1 cellular context compared by ENCODE assay signal in the genomic region with DNA sequence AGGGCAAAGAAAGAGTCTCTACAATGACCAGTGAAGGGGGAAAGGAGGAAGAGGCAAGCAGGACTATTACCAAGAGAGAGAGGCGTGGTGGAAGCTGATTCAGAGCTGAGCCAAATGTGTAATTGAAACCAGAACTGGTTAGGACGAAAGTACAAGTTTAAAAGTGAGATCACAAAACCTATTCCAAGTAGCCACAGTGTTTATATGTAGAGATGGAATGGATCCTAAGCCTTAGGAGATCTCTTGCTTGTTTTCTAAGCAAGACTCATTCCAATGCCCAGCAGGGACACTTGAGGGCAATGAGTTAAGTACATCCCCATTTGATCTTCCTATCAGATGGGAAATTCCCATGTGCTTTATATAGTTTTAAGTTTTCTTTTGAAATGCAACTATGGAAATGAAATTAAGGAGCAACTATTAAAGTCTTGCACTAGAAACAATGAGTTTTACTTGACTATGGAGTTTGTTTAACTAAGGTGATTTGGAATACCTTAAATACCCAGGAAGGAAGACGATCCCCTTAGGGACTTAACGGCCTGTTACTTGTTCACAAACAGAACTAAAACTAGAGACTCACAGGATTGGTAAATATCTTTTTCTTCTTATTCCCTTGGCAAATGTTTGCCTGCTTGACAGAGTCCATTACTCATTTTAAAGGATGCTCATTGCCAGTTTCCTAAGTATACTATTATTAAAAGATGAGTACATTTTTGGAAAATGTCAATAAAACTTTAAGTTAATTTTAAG.
TF ChIP-seq lines count a peak whose summit lies in the region.

No MANE protein-coding gene starts in this region.

TF ChIP-seq in HepG2, 621 proteins besides CTCF, POLR2A, EP300 and RAD21 (continued from another document):
- TF ChIP-seq PRPF4 (IDR thresholded peaks at IDR 0.05; ENCODE audit: low read depth, low read length, poor library complexity, severe bottlenecking) (no peak), NCOA1 (CRISPR knock-in tag; IDR thresholded peaks at IDR 0.05) (no peak), ZFY (CRISPR knock-in tag; IDR thresholded peaks at IDR 0.05) (no peak), MBNL3 (CRISPR knock-in tag; conservative IDR thresholded peaks at IDR 0.05) (no peak), ZNF460 (CRISPR knock-in tag; IDR thresholded peaks at IDR 0.05; ENCODE audit: borderline replicate concordance) (no peak), ZBTB21 (CRISPR knock-in tag; IDR thresholded peaks at IDR 0.05) (no peak), SRSF4 (IDR thresholded peaks at IDR 0.05; ENCODE audit: low read depth, low read length, poor library complexity, severe bottlenecking) (no peak), NFIB (CRISPR knock-in tag; IDR thresholded peaks at IDR 0.05; ENCODE audit: borderline replicate concordance) (no peak), ATF7-NPFF (CRISPR knock-in tag; IDR thresholded peaks at IDR 0.05; ENCODE audit: low read depth) (no peak), REPIN1 (CRISPR knock-in tag; IDR thresholded peaks at IDR 0.05; ENCODE audit: borderline replicate concordance, low read depth) (no peak), GZF1 (CRISPR knock-in tag; IDR thresholded peaks at IDR 0.05) (no peak), CHD4 (IDR thresholded peaks at IDR 0.05; ENCODE audit: borderline replicate concordance, low read length) (no peak), PLRG1 (conservative IDR thresholded peaks at IDR 0.05) (no peak), ZNF367 (CRISPR knock-in tag; IDR thresholded peaks at IDR 0.05; ENCODE audit: borderline replicate concordance) (no peak)
- TF ChIP-seq, protein P1, sequence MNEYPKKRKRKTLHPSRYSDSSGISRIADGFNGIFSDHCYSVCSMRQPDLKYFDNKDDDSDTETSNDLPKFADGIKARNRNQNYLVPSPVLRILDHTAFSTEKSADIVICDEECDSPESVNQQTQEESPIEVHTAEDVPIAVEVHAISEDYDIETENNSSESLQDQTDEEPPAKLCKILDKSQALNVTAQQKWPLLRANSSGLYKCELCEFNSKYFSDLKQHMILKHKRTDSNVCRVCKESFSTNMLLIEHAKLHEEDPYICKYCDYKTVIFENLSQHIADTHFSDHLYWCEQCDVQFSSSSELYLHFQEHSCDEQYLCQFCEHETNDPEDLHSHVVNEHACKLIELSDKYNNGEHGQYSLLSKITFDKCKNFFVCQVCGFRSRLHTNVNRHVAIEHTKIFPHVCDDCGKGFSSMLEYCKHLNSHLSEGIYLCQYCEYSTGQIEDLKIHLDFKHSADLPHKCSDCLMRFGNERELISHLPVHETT (CRISPR knock-in tag; conservative IDR thresholded peaks at IDR 0.05), result no peak
